ENCODE assay signal across 8 cellular contexts in genomic region chr3:123960791-123961507, GRCh38. TPM values are rescaled to one million over a fixed set of nuclear protein-coding genes. Genes with fewer than 3 reads are reported as not detected.
DNase-seq lines count a peak whose midpoint lies in the region; ATAC-seq and TF ChIP-seq lines count a peak whose summit lies in the region.

Gene CCDC14, minus strand, starts transcription at chr3:123961229. Its CDS starts 56 bp downstream, at chr3:123961173.

- H3K36me3 ChIP-seq in PC-9 (ENCODE audit: low read depth) (no peaks in the 10 kb centered on the region), mucosa of rectum (ENCODE audit: control insufficient read depth in 2 of 2, insufficient read depth in 2 of 2, low read length in 2 of 2) (no peaks in the 10 kb centered on the region)

- H3K4me1 ChIP-seq in PC-9 (replicated peaks; ENCODE audit: insufficient read depth) = peaks cover 14% of the 10 kb centered on the region
- peaks cover 0 to 10% of the 10 kb centered on the region in 2 donors for H3K4me1 ChIP-seq in mucosa of rectum (ENCODE audit: control insufficient read depth in 2 of 2, insufficient read depth in 2 of 2, low read length in 2 of 2)

- peaks cover 15% of the 10 kb centered on the region for H3K79me2 ChIP-seq in PC-9 (ENCODE audit: low read depth)

- peak; percentile 92 for TF ChIP-seq POLR2A in erythroblast (IDR thresholded peaks at IDR 0.05; ENCODE audit: low read length)

- TF ChIP-seq CTCF in PC-9 (conservative IDR thresholded peaks at IDR 0.05) = no peak

- H3K9ac ChIP-seq in mucosa of rectum (ENCODE audit: low read depth in 1 of 2, low read length in 2 of 2) = peak within 1 kb of the TSS; percentile 98 to 99

- H3K4me3 ChIP-seq in PC-9 (peak within 1 kb of the TSS; percentile 73), mucosa of rectum (ENCODE audit: low read length in 2 of 2) (peak within 1 kb of the TSS; percentile 98 to 99)

- peak within 1 kb of the TSS; percentile 98 for H2AFZ ChIP-seq in PC-9

- no peaks in the 10 kb centered on the region for H3F3A ChIP-seq in PC-9 (ENCODE audit: insufficient read depth, low read depth)

- H3K4me2 ChIP-seq in PC-9 = peak within 1 kb of the TSS; percentile 86

- no peaks in the 10 kb centered on the region for H3K9me3 ChIP-seq in PC-9 (ENCODE audit: insufficient read depth, low read depth)
- H3K9me3 ChIP-seq in mucosa of rectum (ENCODE audit: control insufficient read depth in 2 of 2, low read length in 2 of 2) = no peaks in the 10 kb centered on the region

- POLR2A ChIA-PET in PC-9 (lab: Charles Lee; ENCODE audit: unreplicated experiment) = interaction anchor here (0.5 to 0.7 kb wide), 2 partner anchors 13 to 27 kb away, joined by 4 to 8 read pairs; no protein-coding TSS in a partner anchor

- TSS peak; percentile 94 for BruUV-seq in PC-9 (replicated peaks; lab: Mats Ljungman, UMichigan)

- DNase-seq in DMS114 treated with DMSO at 0.1 percent for 48 hours (lab: John Stamatoyannopoulos, UW; ENCODE audit: unreplicated experiment) = peak; percentile 92
- DNase-seq in PC-9 = peak; percentile 86 to 94
- peak; percentile 79 for DNase-seq in activated T-cell treated with anti-CD3 and anti-CD28 coated beads for 48 hours (ENCODE audit: low read depth)
- peak; percentile 91 for DNase-seq in erythroblast (lab: John Stamatoyannopoulos, UW)
- peak; percentile 49 to 58 for DNase-seq in stimulated activated CD8-positive, alpha-beta memory T cell treated with anti-CD3 and anti-CD28 coated beads, Interleukin-4, amount 100 ng/mL, for 4 hours (ENCODE audit: low read depth in 2 of 2, low spot score in 1 of 2)

- CTCF ChIA-PET in PC-9 (lab: Charles Lee) = interaction anchor here (0.6 to 0.7 kb wide), 5 partner anchors 17 to 581 kb away, joined by 3 to 11 read pairs (median 4); no protein-coding TSS in a partner anchor

- TF ChIP-seq EP300 in Ishikawa (IDR thresholded peaks at IDR 0.05; ENCODE audit: borderline replicate concordance) = no peak

- intact Hi-C loops in PC-9 (cut with micrococcal nuclease; ENCODE audit: unreplicated experiment) = loop anchor here (5.0 kb wide), 1 partner anchor 229 kb away; no protein-coding TSS in a partner anchor

- H3K27me3 ChIP-seq in PC-9 (ENCODE audit: insufficient read depth, low read depth) (peaks cover 11% of the 10 kb centered on the region; the same call in 1 of the 2 replicates), mucosa of rectum (ENCODE audit: control insufficient read depth in 2 of 2, insufficient read depth in 2 of 2, low read length in 2 of 2) (no peaks in the 10 kb centered on the region)

- peak; percentile 87 for ATAC-seq in GM21529 (IDR thresholded peaks at IDR 0.05; ENCODE audit: unreplicated experiment)

- no peaks in the 10 kb centered on the region for H4K20me1 ChIP-seq in PC-9 (ENCODE audit: insufficient read depth)

- no peaks in the 10 kb centered on the region for H3K9me2 ChIP-seq in PC-9 (ENCODE audit: insufficient read depth)

- peak within 1 kb of the TSS; percentile 49 for H3K27ac ChIP-seq in PC-9
- H3K27ac ChIP-seq in mucosa of rectum (ENCODE audit: low read depth in 2 of 2, low read length in 2 of 2) = peak within 1 kb of the TSS; percentile 90 to 94

- TF ChIP-seq RAD21 in Ishikawa (IDR thresholded peaks at IDR 0.05; ENCODE audit: low read depth) = no peak

TF ChIP-seq in Ishikawa, 13 proteins besides CTCF, POLR2A, EP300 and RAD21:
- no peak for TF ChIP-seq EGR1 (IDR thresholded peaks at IDR 0.05)
- peak; percentile 80 for TF ChIP-seq MAX (IDR thresholded peaks at IDR 0.05)
- peak; percentile 73; the same call in 1 of the 2 replicates for TF ChIP-seq ZBTB7A (IDR thresholded peaks at IDR 0.05; ENCODE audit: low read depth)
- TF ChIP-seq USF1 (IDR thresholded peaks at IDR 0.05) = no peak
- no peak for TF ChIP-seq TCF12 (IDR thresholded peaks at IDR 0.05; ENCODE audit: low read depth)
- TF ChIP-seq TEAD4 (IDR thresholded peaks at IDR 0.05) = no peak
- no peak for TF ChIP-seq REST (IDR thresholded peaks at IDR 0.05; ENCODE audit: low read depth)
- TF ChIP-seq CEBPB (IDR thresholded peaks at IDR 0.05) = no peak
- TF ChIP-seq TAF1 (IDR thresholded peaks at IDR 0.05; ENCODE audit: low read depth) = peak; percentile 83
- no peak for TF ChIP-seq CREB1 (IDR thresholded peaks at IDR 0.05; ENCODE audit: low read depth)
- 0 out of 2 replicates have a peak, but pooled peaks have one; percentile 28 for TF ChIP-seq FOXM1 (IDR thresholded peaks at IDR 0.05; ENCODE audit: borderline replicate concordance, low read depth)
- no peak for TF ChIP-seq YY1 (IDR thresholded peaks at IDR 0.05; ENCODE audit: low read depth)

RNA-seq across cellular contexts. Expression of gene CCDC14, which starts in this region (rescaled TPM):
- total RNA-seq in PC-9 (2021) = 36.5 and 50.6 TPM in 2 replicates

Comparison
In these comparisons a context has a peak if more than half of its experiments do, and no peak if none do; other contexts are left out.
1. Peak in every context shown above with its lines: DNase-seq, ATAC-seq, H3K4me3 ChIP-seq and H3K27ac ChIP-seq.